ENCODE assay signal across 2 cellular contexts in genomic region chr7:76352193-76352592, GRCh38.
TF ChIP-seq lines count a peak whose summit lies in the region.

No MANE protein-coding gene starts in this region.

TF ChIP-seq in GM23338, 12 proteins besides CTCF, POLR2A, EP300 and RAD21:
- no peak for TF ChIP-seq ZNF462 (CRISPR knock-in tag; IDR thresholded peaks at IDR 0.05)
- no peak for TF ChIP-seq JUNB (IDR thresholded peaks at IDR 0.05; ENCODE audit: unreplicated experiment)
- TF ChIP-seq STAT1 (IDR thresholded peaks at IDR 0.05; ENCODE audit: unreplicated experiment) = no peak
- no peak for TF ChIP-seq ZNF331 (CRISPR knock-in tag; IDR thresholded peaks at IDR 0.05; ENCODE audit: low read depth)
- no peak for TF ChIP-seq POLR2AphosphoS5 (IDR thresholded peaks at IDR 0.05; ENCODE audit: low read depth)
- no peak for TF ChIP-seq ETS1 (IDR thresholded peaks at IDR 0.05)
- TF ChIP-seq ZNF114 (CRISPR knock-in tag; IDR thresholded peaks at IDR 0.05) = no peak
- no peak for TF ChIP-seq REST (IDR thresholded peaks at IDR 0.05; ENCODE audit: unreplicated experiment)
- TF ChIP-seq CREB1 (CRISPR knock-in tag; IDR thresholded peaks at IDR 0.05; ENCODE audit: low read depth) = no peak
- TF ChIP-seq EZH2phosphoT487 (IDR thresholded peaks at IDR 0.05; ENCODE audit: unreplicated experiment) = no peak
- no peak for TF ChIP-seq NANOG (IDR thresholded peaks at IDR 0.05; ENCODE audit: borderline replicate concordance)
- no peak for TF ChIP-seq EZH2 (IDR thresholded peaks at IDR 0.05; ENCODE audit: low read depth, unreplicated experiment)

TF ChIP-seq in K562, 482 proteins besides CTCF, POLR2A, EP300 and RAD21:
- TF ChIP-seq SIN3A (IDR thresholded peaks at IDR 0.05; ENCODE audit: borderline replicate concordance in 2 of 2, control insufficient read depth in 1 of 2, low read depth in 2 of 2, low read length in 2 of 2) (peak in 1 of 2 experiments; percentile 45; a peak in 1 of 4 replicates), MEIS2 (IDR thresholded peaks at IDR 0.05; ENCODE audit: partially characterized antibody) (peak; percentile 8), MTA2 (IDR thresholded peaks at IDR 0.05; ENCODE audit: low read depth) (no peak), ATF6 (CRISPR knock-in tag; IDR thresholded peaks at IDR 0.05) (0 out of 2 replicates have a peak, but pooled peaks have one; percentile 55), SREBF2 (CRISPR knock-in tag; IDR thresholded peaks at IDR 0.05) (no peak), ZEB2 (IDR thresholded peaks at IDR 0.05) (no peak), NR1H2 (CRISPR knock-in tag; IDR thresholded peaks at IDR 0.05) (0 out of 2 replicates have a peak, but pooled peaks have one; percentile 29), POLR2AphosphoS5 (IDR thresholded peaks at IDR 0.05; ENCODE audit: control insufficient read depth, insufficient read depth, low read depth, low read length) (peak; percentile 47), PBX2 (CRISPR knock-in tag; IDR thresholded peaks at IDR 0.05; ENCODE audit: low read depth) (no peak), PBX2 (tag; conservative IDR thresholded peaks at IDR 0.05; ENCODE audit: low read depth) (0 out of 2 replicates have a peak, but pooled peaks have one; percentile 25)
